Comparison of ENCODE assay signal across 17 cellular contexts in genomic region chr7:115561341-115562110, GRCh38.
DNase-seq lines count a peak whose midpoint lies in the region; ATAC-seq and TF ChIP-seq lines count a peak whose summit lies in the region.
"Had no signal": no experiment of that assay in that cellular context is flagged by ENCODE, and none has a peak within 500 bp of the region (broad histone marks: within the 10 kb centered on the region; RNA-seq: fewer than 3 reads in every experiment).

No MANE protein-coding gene starts in this region.

- WGBS in mesenchymal stem cell, result 85% methylated on average over 7 of the region's 9 CpGs

- in situ Hi-C loops in astrocyte of the spinal cord (cut with HindIII; ENCODE audit: low sequenced_read_pairs), result no loop called here

- H3K27me3 ChIP-seq in mesenchymal stem cell (ENCODE audit: control insufficient read depth in 1 of 2, insufficient read depth in 1 of 2, low read length in 2 of 2) (no peaks in the 10 kb centered on the region), Caco-2 (replicated peaks; ENCODE audit: control insufficient read depth, insufficient read depth, low read length) (no peaks in the 10 kb centered on the region; the same call in 1 of the 2 replicates)
- H3K27me3 ChIP-seq: BLaER1, foreskin keratinocyte had no signal

- H3K14ac ChIP-seq in mesenchymal stem cell (ENCODE audit: low read length in 2 of 2), result no peak overlapping the region

- H2BK5ac ChIP-seq in mesenchymal stem cell (ENCODE audit: low read depth, low read length, poor library complexity, severe bottlenecking), result no peak overlapping the region

- TF ChIP-seq CTCF in AG09309 (IDR thresholded peaks at IDR 0.05; ENCODE audit: control insufficient read depth, insufficient read depth, low read depth, low read length, missing control alignments) (peak; percentile 52), astrocyte of the spinal cord (IDR thresholded peaks at IDR 0.05; ENCODE audit: low read depth, low read length) (peak; percentile 18), Caco-2 (IDR thresholded peaks at IDR 0.05; ENCODE audit: insufficient read depth in 1 of 2, low read depth in 1 of 2, low read length in 1 of 2, severe bottlenecking in 1 of 2, unreplicated experiment in 1 of 2) (no peak)

- no peak overlapping the region for H2AK5ac ChIP-seq in mesenchymal stem cell (ENCODE audit: low read length, severe bottlenecking)

- DNase-seq in AG09309 (ENCODE audit: low read depth), result peak; percentile 94
- peak; percentile 18 for DNase-seq in HS-5 (ENCODE audit: low read depth)
- peak; percentile 91 for DNase-seq in astrocyte of the spinal cord (ENCODE audit: low read depth, low spot score)
- DNase-seq in mesenchymal stem cell, result peak; percentile 56
- DNase-seq in activated CD4-positive, alpha-beta T cell treated with anti-CD3 and anti-CD28 coated beads for 48 hours, result no peak
- no peak for DNase-seq in activated T-cell treated with anti-CD3 and anti-CD28 coated beads, Interleukin-2, amount 50 U/mL, for 4 hours
- no peak for DNase-seq in Caco-2
- DNase-seq: activated CD4-positive, CD25-positive, alpha-beta regulatory T cell treated with anti-CD3 and anti-CD28 coated beads, Interleukin-2, amount 50 U/mL, for 72 hours; activated naive CD8-positive, alpha-beta T cell treated with anti-CD3 and anti-CD28 coated beads, Interleukin-2, amount 50 U/mL, for 24 hours; dermis blood vessel endothelial cell; DMS79 treated with DMSO at 0.1 percent for 48 hours; foreskin keratinocyte; NCI-H1092; stimulated activated CD4-positive, alpha-beta T cell treated with anti-CD3 and anti-CD28 coated beads, Interleukin-2, amount 100 ng/mL, for 48 hours had no signal

- BruUV-seq in Caco-2 (replicated peaks; lab: Mats Ljungman, UMichigan), result no TSS peak

- H3K9me3 ChIP-seq in mesenchymal stem cell (ENCODE audit: control insufficient read depth, low read length), result no peaks in the 10 kb centered on the region
- no peaks in the 10 kb centered on the region for H3K9me3 ChIP-seq in Caco-2
- H3K9me3 ChIP-seq: BLaER1 had no signal

- H3K18ac ChIP-seq in mesenchymal stem cell (ENCODE audit: low read depth in 1 of 2, low read length in 2 of 2), result no peak overlapping the region

- H3K27ac Mint-ChIP-seq in Caco-2 (ENCODE audit: unreplicated experiment), result no peak overlapping the region
- H3K27ac Mint-ChIP-seq: activated naive CD8-positive, alpha-beta T cell treated with anti-CD3 and anti-CD28 coated beads, Interleukin-2, amount 50 U/mL, for 24 hours; stimulated activated memory B cell treated with anti-CD40 and anti-IgM and Interleukin-4, amounts not matched to agents 10 μg/mL and 1 μg/mL and 100 μg/mL, for 72 hours had no signal

- no peak overlapping the region for H2BK12ac ChIP-seq in mesenchymal stem cell (ENCODE audit: low read length in 2 of 2)

- no peak overlapping the region for H3K4ac ChIP-seq in mesenchymal stem cell (ENCODE audit: low read depth in 1 of 2, low read length in 2 of 2)

- no peaks in the 10 kb centered on the region for H3K4me1 Mint-ChIP-seq in activated T-cell treated with anti-CD3 and anti-CD28 coated beads, Interleukin-2, amount 50 U/mL, for 4 hours (ENCODE audit: low read depth)
- H3K4me1 Mint-ChIP-seq in Caco-2 (ENCODE audit: low read depth, unreplicated experiment), result no peaks in the 10 kb centered on the region
- H3K4me1 Mint-ChIP-seq: activated naive CD8-positive, alpha-beta T cell treated with anti-CD3 and anti-CD28 coated beads, Interleukin-2, amount 50 U/mL, for 24 hours; stimulated activated memory B cell treated with anti-CD40 and anti-IgM and Interleukin-4, amounts not matched to agents 10 μg/mL and 1 μg/mL and 100 μg/mL, for 72 hours had no signal

- no peaks in the 10 kb centered on the region for H3K36me3 Mint-ChIP-seq in activated T-cell treated with anti-CD3 and anti-CD28 coated beads, Interleukin-2, amount 50 U/mL, for 4 hours (ENCODE audit: insufficient read depth)
- no peaks in the 10 kb centered on the region for H3K36me3 Mint-ChIP-seq in Caco-2 (ENCODE audit: insufficient read depth, unreplicated experiment)
- H3K36me3 Mint-ChIP-seq: stimulated activated memory B cell treated with anti-CD40 and anti-IgM and Interleukin-4, amounts not matched to agents 10 μg/mL and 1 μg/mL and 100 μg/mL, for 72 hours had no signal

- no peaks in the 10 kb centered on the region for H3K27me3 Mint-ChIP-seq in activated T-cell treated with anti-CD3 and anti-CD28 coated beads, Interleukin-2, amount 50 U/mL, for 4 hours (ENCODE audit: low read depth)
- H3K27me3 Mint-ChIP-seq in Caco-2 (ENCODE audit: insufficient read depth, unreplicated experiment), result peaks cover 6% of the 10 kb centered on the region
- H3K27me3 Mint-ChIP-seq: activated naive CD8-positive, alpha-beta T cell treated with anti-CD3 and anti-CD28 coated beads, Interleukin-2, amount 50 U/mL, for 24 hours; stimulated activated memory B cell treated with anti-CD40 and anti-IgM and Interleukin-4, amounts not matched to agents 10 μg/mL and 1 μg/mL and 100 μg/mL, for 72 hours had no signal

- H3K4me3 Mint-ChIP-seq in activated T-cell treated with anti-CD3 and anti-CD28 coated beads, Interleukin-2, amount 50 U/mL, for 4 hours, result no peak overlapping the region
- H3K4me3 Mint-ChIP-seq in Caco-2 (ENCODE audit: unreplicated experiment), result no peak overlapping the region
- H3K4me3 Mint-ChIP-seq: activated naive CD8-positive, alpha-beta T cell treated with anti-CD3 and anti-CD28 coated beads, Interleukin-2, amount 50 U/mL, for 24 hours; stimulated activated memory B cell treated with anti-CD40 and anti-IgM and Interleukin-4, amounts not matched to agents 10 μg/mL and 1 μg/mL and 100 μg/mL, for 72 hours had no signal

- ATAC-seq in activated T-cell treated with anti-CD3 and anti-CD28 coated beads, Interleukin-2, amount 50 U/mL, for 4 hours, result no peak
- no peak for ATAC-seq in GM19351 (IDR thresholded peaks at IDR 0.05; ENCODE audit: unreplicated experiment)
- ATAC-seq: activated naive CD8-positive, alpha-beta T cell treated with anti-CD3 and anti-CD28 coated beads, Interleukin-2, amount 50 U/mL, for 24 hours; foreskin keratinocyte; stimulated activated memory B cell treated with anti-CD40 and anti-IgM and Interleukin-4, amounts not matched to agents 10 μg/mL and 1 μg/mL and 100 μg/mL, for 72 hours had no signal

- no peak overlapping the region for H3K9ac ChIP-seq in mesenchymal stem cell (ENCODE audit: low read length)
- H3K9ac ChIP-seq: BLaER1 had no signal

- H3K4me1 ChIP-seq in mesenchymal stem cell (ENCODE audit: control insufficient read depth, insufficient read depth, low read depth, low read length) (no peaks in the 10 kb centered on the region), Caco-2 (no peaks in the 10 kb centered on the region)
- H3K4me1 ChIP-seq: BLaER1, foreskin keratinocyte had no signal

- H2BK15ac ChIP-seq in mesenchymal stem cell (ENCODE audit: low read depth, poor library complexity, severe bottlenecking), result no peak overlapping the region

- no peak overlapping the region for H4K8ac ChIP-seq in mesenchymal stem cell (ENCODE audit: low read length)

- H3K4me2 ChIP-seq in mesenchymal stem cell (ENCODE audit: low read length, poor library complexity, severe bottlenecking), result no peak overlapping the region
- H3K4me2 ChIP-seq: BLaER1 had no signal

- H3K9me3 Mint-ChIP-seq in activated T-cell treated with anti-CD3 and anti-CD28 coated beads, Interleukin-2, amount 50 U/mL, for 4 hours, result no peaks in the 10 kb centered on the region
- H3K9me3 Mint-ChIP-seq in Caco-2 (ENCODE audit: unreplicated experiment), result no peaks in the 10 kb centered on the region
- H3K9me3 Mint-ChIP-seq: activated naive CD8-positive, alpha-beta T cell treated with anti-CD3 and anti-CD28 coated beads, Interleukin-2, amount 50 U/mL, for 24 hours had no signal

- no peak overlapping the region for H2BK120ac ChIP-seq in mesenchymal stem cell (ENCODE audit: low read depth, low read length)

- POLR2A ChIA-PET in Caco-2 (lab: Charles Lee), result no interaction called here

- no peak overlapping the region for H3K27ac ChIP-seq in mesenchymal stem cell (ENCODE audit: low read length, poor library complexity, severe bottlenecking)
- H3K27ac ChIP-seq: BLaER1, foreskin keratinocyte had no signal

- no peaks in the 10 kb centered on the region for H3K79me1 ChIP-seq in mesenchymal stem cell (replicated peaks; ENCODE audit: low read length, poor library complexity, severe bottlenecking)

- H4K91ac ChIP-seq in mesenchymal stem cell (ENCODE audit: low read length), result no peak overlapping the region

- H2AFZ ChIP-seq in mesenchymal stem cell (ENCODE audit: low read depth, low read length), result no peak overlapping the region

- no peak overlapping the region for H3K4me3 ChIP-seq in AG09309 (ENCODE audit: control insufficient read depth, low read depth, low read length)
- H3K4me3 ChIP-seq in astrocyte of the spinal cord (ENCODE audit: low read depth, low read length), result no peak overlapping the region
- no peak overlapping the region for H3K4me3 ChIP-seq in mesenchymal stem cell (ENCODE audit: insufficient read depth in 1 of 2, low read depth in 1 of 2, low read length in 2 of 2)
- H3K4me3 ChIP-seq in Caco-2 (ENCODE audit: low read depth, low read length), result no peak overlapping the region
- H3K4me3 ChIP-seq: BLaER1 had no signal

- H3K36me3 ChIP-seq in mesenchymal stem cell (ENCODE audit: control insufficient read depth in 1 of 2, insufficient read depth in 2 of 2, low read depth in 1 of 2, low read length in 2 of 2) (no peaks in the 10 kb centered on the region), Caco-2 (ENCODE audit: control insufficient read depth, insufficient read depth, low read length) (no peaks in the 10 kb centered on the region)
- H3K36me3 ChIP-seq: BLaER1 had no signal

- CTCF ChIA-PET in Caco-2 (lab: Charles Lee), result interaction anchor here (0.6 kb wide), 1 partner anchor 113 kb away, joined by 3 read pairs; no protein-coding TSS in a partner anchor

- no peak overlapping the region for H3K23ac ChIP-seq in mesenchymal stem cell (ENCODE audit: low read length in 2 of 2)

- intact Hi-C loops in Caco-2 (cut with micrococcal nuclease; ENCODE audit: unreplicated experiment), result loop anchor here (1.0 kb wide), 1 partner anchor 111 kb away; no protein-coding TSS in a partner anchor

Comparison
In these comparisons a context has a peak if more than half of its experiments do, and no peak if none do; other contexts are left out.
1. DNase-seq: peak in AG09309 (single experiment), HS-5 (single experiment), astrocyte of the spinal cord (single experiment) and mesenchymal stem cell (single experiment); none in activated CD4-positive, alpha-beta T cell treated with anti-CD3 and anti-CD28 coated beads for 48 hours (single experiment), activated T-cell treated with anti-CD3 and anti-CD28 coated beads, Interleukin-2, amount 50 U/mL, for 4 hours (single experiment) and Caco-2 (0 of 2).
2. CTCF ChIP-seq: peak in AG09309 (single experiment) and astrocyte of the spinal cord (single experiment); none in Caco-2 (0 of 2).